ENCODE assay signal across 8 cellular contexts in the genomic region with DNA sequence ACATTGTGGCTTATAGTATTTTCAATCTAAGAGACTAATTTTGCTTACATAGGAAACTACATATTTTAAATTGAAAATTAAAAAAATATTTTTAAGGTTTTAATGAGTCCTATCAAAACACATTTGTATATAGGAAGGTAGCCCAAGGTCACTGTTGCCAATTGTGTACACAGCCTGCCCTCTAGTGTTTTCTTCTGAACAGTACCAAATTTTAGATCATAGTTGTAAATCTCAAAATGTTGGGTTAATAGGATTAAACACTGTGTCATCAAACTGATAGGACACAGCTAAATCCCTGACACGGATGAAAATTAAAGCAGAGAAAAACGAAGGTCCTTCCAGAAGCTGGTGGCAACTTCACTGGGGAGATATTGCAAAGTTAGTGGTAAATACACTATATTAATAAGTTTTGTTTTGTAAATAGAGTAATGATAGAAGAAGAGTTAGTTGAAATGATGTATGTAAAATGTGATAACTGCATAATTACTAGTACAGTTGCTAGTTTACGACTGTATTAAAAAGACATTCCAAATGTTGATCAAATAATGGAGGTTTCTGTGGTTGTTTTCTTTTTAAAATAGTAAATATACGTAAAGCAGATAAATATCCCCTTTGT. TPM values are rescaled to one million over a fixed set of nuclear protein-coding genes. Genes with fewer than 3 reads are reported as not detected.
DNase-seq lines count a peak whose midpoint lies in the region; ATAC-seq, FAIRE-seq and TF ChIP-seq lines count a peak whose summit lies in the region.

No MANE protein-coding gene starts in this region.

- H3K27ac ChIP-seq in fibroblast of lung (ENCODE audit: insufficient read depth, low read length), result no peak overlapping the region
- peak overlapping the region in 1 of 4 donors; percentile 39 for H3K27ac ChIP-seq in pancreas

- H3K4me1 ChIP-seq in fibroblast of lung (ENCODE audit: control insufficient read depth, extremely low read depth, insufficient read depth, low read length) (peaks cover 2% of the 10 kb centered on the region), pancreas (peaks cover 0 to 9% (median 5%) of the 10 kb centered on the region in 3 donors)

- H3K9ac ChIP-seq in fibroblast of lung (ENCODE audit: insufficient read depth, low read length), result no peak overlapping the region

- H4K20me1 ChIP-seq in fibroblast of lung (ENCODE audit: control insufficient read depth, extremely low read depth, insufficient read depth, low read length), result no peaks in the 10 kb centered on the region

- no peak overlapping the region for H3K4me3 ChIP-seq in Jurkat, Clone E6-1 (ENCODE audit: low read length)
- H3K4me3 ChIP-seq in fibroblast of lung (replicated peaks in 1 of 4; ENCODE audit: control extremely low read depth in 1 of 4, insufficient read depth in 1 of 4, low read depth in 3 of 4, low read length in 4 of 4) (no peak overlapping the region), pancreas (no peak overlapping the region)

- intact Hi-C loops in pancreas (cut with DNase I), result loop anchor here in 1 of 3 donors (10.0 kb wide), 1 partner anchor 322 kb away; no protein-coding TSS in a partner anchor

- 22% methylated on average over 4 of the region's 4 CpGs for WGBS in pancreas, 2 donors

- no peak overlapping the region for H2AFZ ChIP-seq in fibroblast of lung (ENCODE audit: low read length)

- DNase-seq in ELR (ENCODE audit: low read depth) (peak; percentile 77), RPMI8226 (peak; percentile 58), fibroblast of lung (ENCODE audit: low read depth in 2 of 2) (peak; percentile 42 to 73), pancreas (peak in 1 of 6 donors; percentile 15), mucosa of gallbladder (ENCODE audit: low spot score) (no peak)
- DNase-seq in Jurkat, Clone E6-1 (ENCODE audit: low read depth, low spot score), result peak; percentile 52

- peak; percentile 74 to 90 (median 88) for ATAC-seq in pancreas
- no peak for ATAC-seq in HG03108 (IDR thresholded peaks at IDR 0.05; ENCODE audit: unreplicated experiment)
- ATAC-seq in GM19455 (IDR thresholded peaks at IDR 0.05; ENCODE audit: unreplicated experiment), result no peak

- H3K9me3 ChIP-seq in fibroblast of lung (ENCODE audit: control insufficient read depth, insufficient read depth, low read depth, low read length) (no peaks in the 10 kb centered on the region), pancreas (no peaks in the 10 kb centered on the region)

- peak; percentile 89 for FAIRE-seq in pancreas (lab: Jason Lieb, UNC)

- H3K79me2 ChIP-seq in fibroblast of lung (ENCODE audit: control insufficient read depth, insufficient read depth, low read length), result no peaks in the 10 kb centered on the region

- H3K36me3 ChIP-seq in fibroblast of lung (ENCODE audit: control insufficient read depth, insufficient read depth, low read length) (no peaks in the 10 kb centered on the region), pancreas (no peaks in the 10 kb centered on the region)

- TF ChIP-seq CTCF in fibroblast of lung (conservative IDR thresholded peaks at IDR 0.05 in 1 of 2, IDR thresholded peaks at IDR 0.05 in 1 of 2; ENCODE audit: low read depth in 1 of 2, low read length in 2 of 2) (peak; percentile 65 to 73), pancreas (IDR thresholded peaks at IDR 0.05) (peak in 3 of 4 donors; percentile 27 to 48 (median 39))

- no peak overlapping the region for H3K4me2 ChIP-seq in fibroblast of lung (ENCODE audit: extremely low read depth, insufficient read depth, low read length)

- peaks cover 3% of the 10 kb centered on the region for H3K27me3 ChIP-seq in fibroblast of lung (ENCODE audit: control insufficient read depth, insufficient read depth, low read length)
- no peaks in the 10 kb centered on the region for H3K27me3 ChIP-seq in pancreas

RNA-seq across cellular contexts. Expression of gene CLUL1, which starts 19.7 kb away (rescaled TPM):
- polyA plus RNA-seq in Jurkat, Clone E6-1 (2012; ENCODE audit: insufficient read depth, insufficient read length), result not detected
- total RNA-seq in fibroblast of lung (not detected in 2 replicates), pancreas (1 to 10 TPM in 1 of 6 donors, under 1 TPM in 5; 0.16 to 1.2 (median 0.68) TPM), mucosa of gallbladder (0.46 TPM)
- polyA plus RNA-seq in fibroblast of lung (not detected in 2 replicates), pancreas (1 to 10 TPM in 1 of 2 donors, under 1 TPM in 1; 0.57 to 1.7 TPM)
- not detected in 2 replicates for polyA plus RNA-seq in fibroblast of lung (2012)
- not detected in 2 replicates for polyA minus RNA-seq in fibroblast of lung (ENCODE audit: low replicate concordance)

RNA-seq across cellular contexts. Expression of gene CETN1, which starts 36.3 kb away (rescaled TPM):
- polyA plus RNA-seq in Jurkat, Clone E6-1 (2012; ENCODE audit: insufficient read depth, insufficient read length), result not detected
- total RNA-seq in fibroblast of lung, result not detected in 2 replicates
- not detected in 2 replicates for polyA plus RNA-seq in fibroblast of lung
- polyA plus RNA-seq in fibroblast of lung (2012), result not detected in 2 replicates
- polyA minus RNA-seq in fibroblast of lung (ENCODE audit: low replicate concordance), result not detected in 2 replicates
- total RNA-seq in pancreas, result not detected
- polyA plus RNA-seq in pancreas, result not detected
- not detected for total RNA-seq in mucosa of gallbladder

RNA-seq across cellular contexts. Expression of gene TYMS, which starts 41.0 kb away (rescaled TPM):
- polyA plus RNA-seq in Jurkat, Clone E6-1 (2012; ENCODE audit: insufficient read depth, insufficient read length), result 556 TPM
- total RNA-seq in fibroblast of lung (12.1 and 16.8 TPM in 2 replicates), pancreas (1 to 10 TPM; 2.7 to 6.9 (median 3.9) TPM), mucosa of gallbladder (5.8 TPM)
- polyA plus RNA-seq in fibroblast of lung (45.4 and 152 TPM in 2 replicates), pancreas (1 to 10 TPM; 1.3 to 1.9 TPM)
- polyA plus RNA-seq in fibroblast of lung (2012), result 34.9 and 126 TPM in 2 replicates
- polyA minus RNA-seq in fibroblast of lung (ENCODE audit: low replicate concordance), result 64.8 and 292 TPM in 2 replicates

Comparison
In these comparisons a context has a peak if more than half of its experiments do, and no peak if none do; other contexts are left out.
1. ATAC-seq: peak in pancreas (4 of 4); none in HG03108 (single experiment) and GM19455 (single experiment).